Comparison of ENCODE assay signal across 9 cellular contexts in genomic region chr4:52750819-52751348, GRCh38.
DNase-seq lines count a peak whose midpoint lies in the region; TF ChIP-seq lines count a peak whose summit lies in the region.
"Had no signal": no experiment of that assay in that cellular context is flagged by ENCODE, and none has a peak within 500 bp of the region (broad histone marks: within the 10 kb centered on the region; RNA-seq: fewer than 3 reads in every experiment).

No MANE protein-coding gene starts in this region.

- TF ChIP-seq CTCF in brain microvascular endothelial cell (IDR thresholded peaks at IDR 0.05; ENCODE audit: low read depth, low read length, missing control alignments): no peak

- no peaks in the 10 kb centered on the region for H3K36me3 ChIP-seq in brain microvascular endothelial cell (replicated peaks)
- H3K36me3 ChIP-seq: SJSA1 had no signal

- H3K4me3 ChIP-seq in brain microvascular endothelial cell (ENCODE audit: low read depth, low read length): peak overlapping the region; percentile 54
- H3K4me3 ChIP-seq: SJSA1 had no signal

- peak; percentile 14 for DNase-seq in activated CD4-positive, alpha-beta T cell treated with anti-CD3 and anti-CD28 coated beads for 48 hours
- no peak for DNase-seq in activated CD4-positive, alpha-beta T cell treated with anti-CD3 and anti-CD28 coated beads, Interleukin-2, amount 50 U/mL, for 1 hour
- DNase-seq in brain microvascular endothelial cell: no peak
- peak; percentile 63 for DNase-seq in islet precursor cell
- peak; percentile 1 for DNase-seq in stimulated activated CD4-positive, alpha-beta T cell treated with anti-CD3 and anti-CD28 coated beads, Interleukin-4, amount 100 ng/mL, for 48 hours (ENCODE audit: low read depth in 2 of 2)
- no peak for DNase-seq in effector CD8-positive, alpha-beta T cell (lab: John Stamatoyannopoulos, UW)
- DNase-seq in KBM-7: no peak
- DNase-seq in AML-193 (lab: John Stamatoyannopoulos, UW): no peak

- in situ Hi-C loops in brain microvascular endothelial cell (cut with HindIII; ENCODE audit: low pct_ligation_motif_present, low sequenced_read_pairs) (no loop called here), KBM-7 (cut with MboI; ENCODE audit: low pct_unique_long_range_greater_than_20kb, low sequenced_read_pairs) (no loop called here)

- H3K27ac ChIP-seq in brain microvascular endothelial cell: no peak overlapping the region
- H3K27ac ChIP-seq: SJSA1 had no signal

- H3K27me3 ChIP-seq in brain microvascular endothelial cell (replicated peaks): no peaks in the 10 kb centered on the region
- H3K27me3 ChIP-seq: SJSA1 had no signal

Comparison
In these comparisons a context has a peak if more than half of its experiments do, and no peak if none do; other contexts are left out.
1. DNase-seq: peak in activated CD4-positive, alpha-beta T cell treated with anti-CD3 and anti-CD28 coated beads for 48 hours (single experiment), islet precursor cell (single experiment) and stimulated activated CD4-positive, alpha-beta T cell treated with anti-CD3 and anti-CD28 coated beads, Interleukin-4, amount 100 ng/mL, for 48 hours (2 of 2); none in activated CD4-positive, alpha-beta T cell treated with anti-CD3 and anti-CD28 coated beads, Interleukin-2, amount 50 U/mL, for 1 hour (single experiment), brain microvascular endothelial cell (single experiment), effector CD8-positive, alpha-beta T cell (single experiment), KBM-7 (single experiment) and AML-193 (0 of 2).